8 cellular contexts compared by ENCODE assay signal in the genomic region with DNA sequence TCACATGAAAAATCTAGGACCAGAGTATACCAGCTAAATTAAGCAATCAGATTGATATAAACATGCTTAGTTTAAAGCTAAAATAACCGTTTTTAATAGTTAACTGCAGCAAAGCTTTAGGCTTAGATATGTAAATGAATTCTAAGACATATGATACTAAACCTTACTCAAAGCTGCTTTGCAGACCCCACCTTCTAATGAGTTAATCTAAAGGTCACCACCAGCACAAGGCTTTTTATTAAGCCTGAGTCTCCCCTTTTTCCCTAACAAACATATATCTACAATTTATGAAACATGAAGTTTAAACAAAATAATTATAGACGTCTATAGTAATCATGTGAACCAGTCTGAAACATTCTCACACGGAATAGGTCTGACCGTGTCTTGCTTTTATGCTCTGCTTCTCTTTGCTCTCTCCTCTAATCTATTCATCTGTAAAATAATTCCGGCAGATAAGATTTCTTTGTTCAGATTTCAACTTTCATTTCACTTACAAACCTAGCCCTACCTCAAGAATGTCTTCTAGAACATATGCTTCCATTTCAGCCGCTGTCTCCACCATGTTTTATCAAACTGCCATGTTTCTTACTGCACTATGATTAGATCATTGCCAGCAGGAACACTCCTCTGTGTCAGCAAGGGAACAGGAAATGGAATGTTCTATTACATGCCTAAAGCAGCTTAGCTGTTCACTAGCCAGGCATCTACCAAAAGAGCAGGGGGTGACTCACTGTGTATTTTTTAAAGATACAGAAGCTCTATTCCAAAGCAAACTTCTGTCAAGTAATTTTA. TPM values are rescaled to one million over a fixed set of nuclear protein-coding genes. Genes with fewer than 3 reads are reported as not detected.
A peak's percentile ranks its signal among the peaks of the same experiment; 100 is the strongest.
DNase-seq lines count a peak whose midpoint lies in the region; ATAC-seq, FAIRE-seq and TF ChIP-seq lines count a peak whose summit lies in the region.

No MANE protein-coding gene starts in this region.

- no peak overlapping the region for H3K9ac ChIP-seq in rectal smooth muscle tissue (ENCODE audit: low read length)

- DNase-seq in GM10266 (ENCODE audit: extremely low spot score) = peak; percentile 60
- DNase-seq in H54 (ENCODE audit: insufficient read length, low spot score) = peak; percentile 35
- DNase-seq in LHCN-M2 (ENCODE audit: low read depth) = peak; percentile 92
- peak; percentile 82 for DNase-seq in RPMI8226
- peak; percentile 61 to 87 (median 77) for DNase-seq in adrenal gland
- peak; percentile 41 for DNase-seq in left cardiac atrium
- no peak for DNase-seq in chondrocyte (ENCODE audit: low spot score)

- H3K27ac ChIP-seq in adrenal gland (peak overlapping the region; percentile 73 to 91 (median 83)), rectal smooth muscle tissue (ENCODE audit: low read depth, low read length) (peak overlapping the region; percentile 70)

- FAIRE-seq in H54 (lab: Jason Lieb, UNC) = peak; percentile 98

- peaks cover 34% of the 10 kb centered on the region for H3K4me1 Mint-ChIP-seq in chondrocyte (ENCODE audit: low read depth)

- H3K4me3 ChIP-seq in adrenal gland = peak overlapping the region in 2 of 4 donors; percentile 25 to 62
- peak overlapping the region; percentile 61 for H3K4me3 ChIP-seq in rectal smooth muscle tissue (ENCODE audit: low read length)

- TF ChIP-seq POLR2A in H54 (IDR thresholded peaks at IDR 0.05; ENCODE audit: low read depth, low read length) (no peak), adrenal gland (IDR thresholded peaks at IDR 0.05) (peak; percentile 40 to 89)

- H3K36me3 ChIP-seq in adrenal gland (replicated peaks in 1 of 2) (no peaks in the 10 kb centered on the region), rectal smooth muscle tissue (ENCODE audit: control insufficient read depth, insufficient read depth, low read length) (no peaks in the 10 kb centered on the region)

- intact Hi-C loops in adrenal gland (cut with DNase I) = no loop called here
- intact Hi-C loops in left cardiac atrium (cut with DNase I) = loop anchor here in 1 of 2 donors (5.0 kb wide), 1 partner anchor 35 kb away; a partner anchor contains a TSS

- H3K4me3 Mint-ChIP-seq in chondrocyte (ENCODE audit: unreplicated experiment) = no peak overlapping the region

- WGBS in adrenal gland, 4 donors = 2 to 3% (median 2%) methylated on average over 6 of the region's 6 CpGs

- H3K27ac Mint-ChIP-seq in chondrocyte (ENCODE audit: unreplicated experiment) = no peak overlapping the region

- no peaks in the 10 kb centered on the region for H3K27me3 Mint-ChIP-seq in chondrocyte (ENCODE audit: low read depth)

- peak; percentile 100 for ATAC-seq in left cardiac atrium

- H3K9me3 ChIP-seq in adrenal gland (replicated peaks in 1 of 3) = no peaks in the 10 kb centered on the region

- no peaks in the 10 kb centered on the region for H3K9me3 Mint-ChIP-seq in chondrocyte (ENCODE audit: low read depth)

- H3K36me3 Mint-ChIP-seq in chondrocyte (ENCODE audit: low read depth) = no peaks in the 10 kb centered on the region

- H3K27me3 ChIP-seq in adrenal gland (no peaks in the 10 kb centered on the region), rectal smooth muscle tissue (ENCODE audit: control insufficient read depth, insufficient read depth, low read length) (no peaks in the 10 kb centered on the region)

- TF ChIP-seq CTCF in GM10266 (IDR thresholded peaks at IDR 0.05; ENCODE audit: control insufficient read depth, insufficient read depth, low read depth, missing control alignments) (no peak), adrenal gland (IDR thresholded peaks at IDR 0.05) (no peak), chondrocyte (IDR thresholded peaks at IDR 0.05) (no peak)

- H3K4me1 ChIP-seq in adrenal gland (replicated peaks in 1 of 2) (peaks cover 23 to 47% of the 10 kb centered on the region in 2 donors), rectal smooth muscle tissue (ENCODE audit: control insufficient read depth, insufficient read depth, low read length) (peaks cover 15% of the 10 kb centered on the region)

RNA-seq across cellular contexts. Expression of a gene that starts 35.9 kb away (rescaled TPM):
- total RNA-seq in LHCN-M2 (2014; rRNA removed) = 33.3 and 45.5 TPM in 2 replicates
- 16.5 TPM for polyA plus RNA-seq in LHCN-M2 (2012)
- 10 to 100 TPM; 37.7 to 57.1 (median 51.3) TPM for total RNA-seq in adrenal gland
- polyA plus RNA-seq in adrenal gland = 10 to 100 TPM; 13.3 to 52.8 (median 14.5) TPM
- 10 to 100 TPM; 46.0 to 56.4 TPM for total RNA-seq in left cardiac atrium
- 55.1 to 72.5 TPM (median 56.4 TPM) in 3 replicates for total RNA-seq in chondrocyte
